ENCODE assay signal across 8 cellular contexts in genomic region chr18:76821875-76822509, GRCh38. TPM values are rescaled to one million over a fixed set of nuclear protein-coding genes. Genes with fewer than 3 reads are reported as not detected.
DNase-seq lines count a peak whose midpoint lies in the region; ATAC-seq and TF ChIP-seq lines count a peak whose summit lies in the region.

No MANE protein-coding gene starts in this region.

- DNase-seq in COR-L47 (lab: John Stamatoyannopoulos, UW): peak; percentile 62
- DNase-seq in SK-N-MC (ENCODE audit: low read depth, low spot score): no peak
- peak; percentile 8 for DNase-seq in activated naive CD8-positive, alpha-beta T cell treated with anti-CD3 and anti-CD28 coated beads, Interleukin-2, amount 50 U/mL, for 16 hours (ENCODE audit: low read depth, low spot score)
- peak; percentile 49 to 65 for DNase-seq in heart right ventricle
- peak; percentile 30 to 91 (median 46) for DNase-seq in posterior cingulate gyrus

- ATAC-seq in GM19452 (IDR thresholded peaks at IDR 0.05; ENCODE audit: unreplicated experiment) (peak; percentile 50), HG03565 (IDR thresholded peaks at IDR 0.05; ENCODE audit: unreplicated experiment) (peak; percentile 30), heart right ventricle (peak; percentile 68 to 76 (median 70))

- no peak for TF ChIP-seq CTCF in heart right ventricle (IDR thresholded peaks at IDR 0.05)

- intact Hi-C loops in heart right ventricle (cut with DNase I): loop anchor here in 1 of 10 donors (5.0 kb wide), 1 partner anchor 355 kb away; no protein-coding TSS in a partner anchor
- intact Hi-C loops in posterior cingulate gyrus (cut with DNase I): no loop called here

- no peak overlapping the region for H3K27ac ChIP-seq in SK-N-MC
- H3K27ac ChIP-seq in heart right ventricle: peak overlapping the region; percentile 95 to 99 (median 98)
- peak overlapping the region; percentile 94 for H3K27ac ChIP-seq in urinary bladder (ENCODE audit: low read depth)

- peak overlapping the region; percentile 89 for H3K9ac ChIP-seq in SK-N-MC (ENCODE audit: insufficient read length)

- H3K27me3 ChIP-seq in heart right ventricle: no peaks in the 10 kb centered on the region

- H3K36me3 ChIP-seq in SK-N-MC (ENCODE audit: insufficient read depth, low read length): no peaks in the 10 kb centered on the region
- peaks cover 0 to 6% (median 0%) of the 10 kb centered on the region in 9 donors for H3K36me3 ChIP-seq in heart right ventricle
- no peaks in the 10 kb centered on the region for H3K36me3 ChIP-seq in urinary bladder (ENCODE audit: insufficient read depth)

- no peaks in the 10 kb centered on the region for H3K9me3 ChIP-seq in SK-N-MC (ENCODE audit: low read depth, low read length)
- H3K9me3 ChIP-seq in heart right ventricle: no peaks in the 10 kb centered on the region

- H3K4me3 ChIP-seq in SK-N-MC: peak overlapping the region; percentile 92
- H3K4me3 ChIP-seq in heart right ventricle: peak overlapping the region; percentile 65 to 98 (median 89)
- H3K4me3 ChIP-seq in urinary bladder (ENCODE audit: low read depth, low read length): peak overlapping the region; percentile 98

- H3K4me1 ChIP-seq in heart right ventricle (peaks cover 3 to 41% (median 28%) of the 10 kb centered on the region in 9 donors), urinary bladder (ENCODE audit: insufficient read depth) (no peaks in the 10 kb centered on the region)

- 1% methylated on average over 43 to 88 of the region's 89 CpGs for WGBS in heart right ventricle, 2 donors
- under 1% methylated on average over 86 of the region's 89 CpGs for WGBS in urinary bladder

RNA-seq across cellular contexts. Expression of gene ZNF236, which starts 0.4 kb away (rescaled TPM):
- 10 to 100 TPM in 9 of 10 donors, 1 to 10 TPM in 1; 8.3 to 14.9 (median 12.8) TPM for total RNA-seq in heart right ventricle
- 1 to 10 TPM in 1 of 2 donors, under 1 TPM in 1; 0.75 to 4.3 TPM for polyA plus RNA-seq in heart right ventricle
- 24.7 TPM for total RNA-seq in urinary bladder
- 4.0 TPM for polyA plus RNA-seq in urinary bladder
